24 cellular contexts compared by ENCODE assay signal in genomic region chr4:6115746-6116586, GRCh38.
"Had no signal": no experiment of that assay in that cellular context is flagged by ENCODE, and none has a peak within 500 bp of the region (broad histone marks: within the 10 kb centered on the region; RNA-seq: fewer than 3 reads in every experiment).

No MANE protein-coding gene starts in this region.

- H3K27ac Mint-ChIP-seq: activated CD4-positive, alpha-beta T cell treated with anti-CD3 and anti-CD28 coated beads, Interleukin-2, amount 10 ng/mL, durations not matched to agents 7 days and 5 days; activated naive CD8-positive, alpha-beta T cell; activated T-helper 1 cell treated with anti-CD3 and anti-CD28 coated beads, Interleukin-12 subunit alpha, Interleukin-12 subunit beta, Interleukin-2, Interleukin-4 antibody, amounts not matched to agents 30 ng/mL and 10 ng/mL and 1 ng/mL, durations not matched to agents 14 hours and 24 hours and 36 hours; stimulated activated naive CD8-positive, alpha-beta T cell treated with anti-CD3 and anti-CD28 coated beads, Interleukin-15, Interleukin-2, amounts not matched to agents 100 ng/mL and 50 ng/mL, for 24 hours had no signal

- H3K36me3 ChIP-seq: adrenal gland, ascending aorta, colonic mucosa, esophagus squamous epithelium, gastrocnemius medialis, neutrophil, ovary, right atrium auricular region, tibial artery, WERI-Rb-1 had no signal

- H3K4me3 Mint-ChIP-seq: activated CD4-positive, alpha-beta T cell treated with anti-CD3 and anti-CD28 coated beads, Interleukin-2, amount 10 ng/mL, durations not matched to agents 7 days and 5 days; activated naive CD8-positive, alpha-beta T cell; activated T-helper 1 cell treated with anti-CD3 and anti-CD28 coated beads, Interleukin-12 subunit alpha, Interleukin-12 subunit beta, Interleukin-2, Interleukin-4 antibody, amounts not matched to agents 30 ng/mL and 10 ng/mL and 1 ng/mL, durations not matched to agents 14 hours and 24 hours and 36 hours; naive thymus-derived CD8-positive, alpha-beta T cell; stimulated activated naive CD8-positive, alpha-beta T cell treated with anti-CD3 and anti-CD28 coated beads, Interleukin-15, Interleukin-2, amounts not matched to agents 100 ng/mL and 50 ng/mL, for 24 hours had no signal

- H3K27ac ChIP-seq: adrenal gland, ascending aorta, colonic mucosa, dorsolateral prefrontal cortex, esophagus squamous epithelium, gastrocnemius medialis, neutrophil, ovary, psoas muscle, right atrium auricular region, tibial artery, WERI-Rb-1 had no signal

- H3K4me3 ChIP-seq: adrenal gland, ascending aorta, colonic mucosa, dorsolateral prefrontal cortex, esophagus squamous epithelium, gastrocnemius medialis, ovary, psoas muscle, right atrium auricular region, tibial artery had no signal

- DNase-seq: activated CD4-positive, alpha-beta T cell treated with anti-CD3 and anti-CD28 coated beads, Interleukin-2, amount 10 ng/mL, durations not matched to agents 7 days and 5 days; activated CD4-positive, CD25-positive, alpha-beta regulatory T cell treated with anti-CD3 and anti-CD28 coated beads, Interleukin-2, amount 50 U/mL, for 72 hours; activated T-cell treated with anti-CD3 and anti-CD28 coated beads for 4 hours; colonic mucosa; esophagus squamous epithelium; gastrocnemius medialis; hypothalamus; ovary; psoas muscle; stimulated activated CD4-positive, alpha-beta T cell treated with anti-CD3 and anti-CD28 coated beads, Interleukin-12 subunit alpha, Interleukin-12 subunit beta, amount 100 ng/mL, for 4 hours; stimulated activated CD4-positive, alpha-beta T cell treated with anti-CD3 and anti-CD28 coated beads, Interleukin-1b, Interleukin-23, amount 100 ng/mL, for 48 hours; WERI-Rb-1 had no signal

- H3K4me1 ChIP-seq: adrenal gland, ascending aorta, colonic mucosa, esophagus squamous epithelium, gastrocnemius medialis, psoas muscle, right atrium auricular region, tibial artery had no signal

- H3K36me3 Mint-ChIP-seq: activated naive CD8-positive, alpha-beta T cell; naive thymus-derived CD8-positive, alpha-beta T cell had no signal

- H3K9me3 Mint-ChIP-seq: activated CD4-positive, alpha-beta T cell treated with anti-CD3 and anti-CD28 coated beads, Interleukin-2, amount 10 ng/mL, durations not matched to agents 7 days and 5 days; activated T-helper 1 cell treated with anti-CD3 and anti-CD28 coated beads, Interleukin-12 subunit alpha, Interleukin-12 subunit beta, Interleukin-2, Interleukin-4 antibody, amounts not matched to agents 30 ng/mL and 10 ng/mL and 1 ng/mL, durations not matched to agents 14 hours and 24 hours and 36 hours; naive thymus-derived CD8-positive, alpha-beta T cell; stimulated activated naive CD8-positive, alpha-beta T cell treated with anti-CD3 and anti-CD28 coated beads, Interleukin-15, Interleukin-2, amounts not matched to agents 100 ng/mL and 50 ng/mL, for 24 hours had no signal

- H3K27me3 ChIP-seq: adrenal gland, ascending aorta, colonic mucosa, dorsolateral prefrontal cortex, ovary, right atrium auricular region had no signal

- H3K4me1 Mint-ChIP-seq: naive thymus-derived CD8-positive, alpha-beta T cell had no signal

- ATAC-seq: gastrocnemius medialis; naive thymus-derived CD8-positive, alpha-beta T cell; psoas muscle; SK-N-SH treated with all-trans-retinoic acid at 6 μM for 48 hours had no signal

- FAIRE-seq: TTC549 had no signal

- H3K9me3 ChIP-seq: adrenal gland, ascending aorta, colonic mucosa, esophagus squamous epithelium, gastrocnemius medialis, neutrophil, ovary, psoas muscle, right atrium auricular region, tibial artery had no signal
